31 cellular contexts compared by ENCODE assay signal in the genomic region with DNA sequence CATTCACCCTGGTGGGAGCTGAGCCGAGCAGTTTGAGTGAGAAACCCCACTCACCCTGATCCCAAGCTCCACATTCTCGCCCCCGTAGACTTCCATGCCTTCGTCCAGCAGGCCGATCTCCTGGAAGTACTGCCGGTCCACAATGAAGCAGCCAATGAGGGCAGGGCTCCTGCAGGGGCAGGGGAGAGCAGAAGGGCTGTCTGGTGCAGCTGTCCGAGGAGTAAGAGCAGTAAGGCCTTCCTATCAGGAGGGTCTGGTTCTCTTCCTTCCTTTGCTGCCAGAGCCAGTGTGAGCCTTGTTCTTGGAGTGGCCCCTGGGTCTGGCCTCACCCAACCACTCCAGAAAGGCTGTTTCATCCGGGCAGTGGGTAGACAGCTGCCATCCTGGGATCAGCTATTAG. TPM values are rescaled to one million over a fixed set of nuclear protein-coding genes. Genes with fewer than 3 reads are reported as not detected.
"Had no signal": no experiment of that assay in that cellular context is flagged by ENCODE, and none has a peak within 500 bp of the region (broad histone marks: within the 10 kb centered on the region; RNA-seq: fewer than 3 reads in every experiment).

No MANE protein-coding gene starts in this region.

- H3K27me3 ChIP-seq: ovary, right lobe of liver, sigmoid colon, spleen, thyroid gland, tibial nerve, upper lobe of left lung, vagina had no signal

- H3K4me1 Mint-ChIP-seq: naive thymus-derived CD8-positive, alpha-beta T cell; nephron progenitor cell; neural crest cell; stimulated activated naive CD8-positive, alpha-beta T cell treated with anti-CD3 and anti-CD28 coated beads, Interleukin-15, amount 100 ng/mL, for 72 hours had no signal

- H2AFZ ChIP-seq: parathyroid adenoma had no signal

- H3K4me2 ChIP-seq: smooth muscle cell had no signal

- H3K27ac Mint-ChIP-seq: naive thymus-derived CD8-positive, alpha-beta T cell; natural killer cell treated with Interleukin-12 subunit alpha and Interleukin-12 subunit beta and Interleukin-15 and Interleukin-18, amount 100 ng/mL, for 72 hours; nephron progenitor cell; progenitor cell of endocrine pancreas; stimulated activated memory B cell treated with anti-CD40 and anti-IgM and Interleukin-4, amounts not matched to agents 10 μg/mL and 1 μg/mL and 100 μg/mL, for 72 hours had no signal

- H3K4me3 Mint-ChIP-seq: naive thymus-derived CD8-positive, alpha-beta T cell; natural killer cell treated with Interleukin-12 subunit alpha and Interleukin-12 subunit beta and Interleukin-15 and Interleukin-18, amount 100 ng/mL, for 72 hours; nephron progenitor cell; neural crest cell; stimulated activated memory B cell treated with anti-CD40 and anti-IgM and Interleukin-4, amounts not matched to agents 10 μg/mL and 1 μg/mL and 100 μg/mL, for 72 hours; stimulated activated naive CD8-positive, alpha-beta T cell treated with anti-CD3 and anti-CD28 coated beads, Interleukin-15, amount 100 ng/mL, for 72 hours had no signal

- H3K9me3 ChIP-seq: neutrophil, ovary, psoas muscle, right lobe of liver, sigmoid colon, thoracic aorta, thyroid gland, upper lobe of left lung, vagina had no signal

- DNase-seq: naive thymus-derived CD8-positive, alpha-beta T cell; nephron progenitor cell; nucleus accumbens; ovary; posterior cingulate gyrus; psoas muscle; right cardiac atrium; right lobe of liver; sigmoid colon; spleen; stimulated activated CD4-positive, alpha-beta T cell treated with anti-CD3 and anti-CD28 coated beads, Interleukin-12 subunit alpha, Interleukin-12 subunit beta, amount 100 ng/mL, for 4 hours; stimulated activated CD4-positive, alpha-beta T cell treated with anti-CD3 and anti-CD28 coated beads, Interleukin-1b, Interleukin-23, amount 100 ng/mL, for 48 hours; stimulated activated CD4-positive, alpha-beta T cell treated with anti-CD3 and anti-CD28 coated beads, Interleukin-4, amount 100 ng/mL, for 1 hour; stimulated activated CD4-positive, alpha-beta T cell treated with anti-CD3 and anti-CD28 coated beads, Interleukin-4, amount 100 ng/mL, for 4 hours; stimulated activated CD8-positive, alpha-beta memory T cell treated with anti-CD3 and anti-CD28 coated beads, Interleukin-4, amount 100 ng/mL, for 48 hours; stimulated activated naive CD4-positive, alpha-beta T cell; stimulated activated naive CD8-positive, alpha-beta T cell treated with anti-CD3 and anti-CD28 coated beads, Interleukin-15, amount 100 ng/mL, for 72 hours; stimulated activated naive CD8-positive, alpha-beta T cell treated with anti-CD3 and anti-CD28 coated beads, Interleukin-15, Interleukin-2, amounts not matched to agents 100 U/mL and 50 U/mL, for 24 hours; thyroid gland; trophoblast cell had no signal

- H3K4me3 ChIP-seq: ovary, psoas muscle, right lobe of liver, sigmoid colon, smooth muscle cell, spleen, thoracic aorta, thyroid gland, tibial nerve, upper lobe of left lung, vagina had no signal

- H3K4me1 ChIP-seq: parathyroid adenoma, psoas muscle, sigmoid colon, spleen, thyroid gland, vagina had no signal

- H3K27ac ChIP-seq: neutrophil, ovary, parathyroid adenoma, psoas muscle, right lobe of liver, sigmoid colon, spleen, thoracic aorta, thyroid gland, tibial nerve, upper lobe of left lung, vagina had no signal

- H3K79me2 ChIP-seq: parathyroid adenoma had no signal

- H3K36me3 ChIP-seq: neutrophil, ovary, right lobe of liver, spleen, thoracic aorta, vagina had no signal

- H3K36me3 Mint-ChIP-seq: natural killer cell treated with Interleukin-12 subunit alpha and Interleukin-12 subunit beta and Interleukin-15 and Interleukin-18, amount 100 ng/mL, for 72 hours; stimulated activated memory B cell treated with anti-CD40 and anti-IgM and Interleukin-4, amounts not matched to agents 10 μg/mL and 1 μg/mL and 100 μg/mL, for 72 hours had no signal

- H3K9me3 Mint-ChIP-seq: natural killer cell treated with Interleukin-12 subunit alpha and Interleukin-12 subunit beta and Interleukin-15 and Interleukin-18, amount 100 ng/mL, for 72 hours; nephron progenitor cell had no signal

- ATAC-seq: naive thymus-derived CD8-positive, alpha-beta T cell; psoas muscle; right cardiac atrium; right lobe of liver; stimulated activated memory B cell treated with anti-CD40 and anti-IgM and Interleukin-4, amounts not matched to agents 10 μg/mL and 1 μg/mL and 100 μg/mL, for 72 hours; stimulated activated naive CD8-positive, alpha-beta T cell treated with anti-CD3 and anti-CD28 coated beads, Interleukin-15, amount 100 ng/mL, for 72 hours; stimulated activated naive CD8-positive, alpha-beta T cell treated with anti-CD3 and anti-CD28 coated beads, Interleukin-15, Interleukin-2, amounts not matched to agents 100 U/mL and 50 U/mL, for 24 hours had no signal

- H3K27me3 Mint-ChIP-seq: progenitor cell of endocrine pancreas; stimulated activated naive CD8-positive, alpha-beta T cell treated with anti-CD3 and anti-CD28 coated beads, Interleukin-15, amount 100 ng/mL, for 72 hours had no signal

RNA-seq across cellular contexts. Expression of a gene that starts 19.4 kb away (rescaled TPM):
- total RNA-seq: natural killer cell treated with Interleukin-12 subunit alpha and Interleukin-12 subunit beta and Interleukin-15 and Interleukin-18, amount 100 ng/mL, for 72 hours had no signal
